ENCODE assay signal across 8 cellular contexts in the genomic region with DNA sequence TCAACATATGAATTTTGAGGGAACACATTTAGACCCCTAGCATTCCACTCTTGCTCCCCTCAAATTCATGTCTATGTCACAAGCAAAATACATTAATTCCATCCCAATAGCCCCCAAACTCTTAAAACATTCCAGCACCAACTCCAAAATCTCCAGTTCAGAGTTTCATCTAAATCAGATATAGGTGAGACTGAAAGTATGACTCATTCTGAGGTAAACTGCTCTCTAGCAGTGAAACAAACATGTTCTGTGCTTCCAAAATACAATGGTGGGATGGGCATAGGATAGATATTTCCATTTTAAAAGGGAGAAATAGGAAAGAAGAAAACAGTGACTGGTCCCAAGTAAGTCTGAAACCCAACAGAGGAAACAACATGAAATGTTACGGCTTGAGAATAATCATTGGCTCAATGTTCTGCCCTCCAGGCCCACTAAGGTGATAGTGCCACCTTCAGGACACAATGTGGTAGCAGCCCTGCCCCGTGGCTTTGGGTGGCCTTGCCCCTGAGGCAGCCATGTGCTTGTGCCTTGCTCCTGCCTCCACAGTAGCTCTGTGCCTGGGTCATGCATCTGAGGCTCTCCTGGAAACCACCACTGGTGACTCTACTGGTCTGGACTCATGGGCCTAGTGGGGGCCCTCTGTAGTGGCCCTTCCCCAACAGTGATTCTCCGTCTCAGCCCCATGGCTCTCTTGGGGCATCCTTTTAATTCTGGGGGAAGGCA. TPM values are rescaled to one million over a fixed set of nuclear protein-coding genes. Genes with fewer than 3 reads are reported as not detected.
DNase-seq lines count a peak whose midpoint lies in the region; ATAC-seq, FAIRE-seq and TF ChIP-seq lines count a peak whose summit lies in the region.

No MANE protein-coding gene starts in this region.

- POLR2A ChIA-PET in K562 (lab: Yijun Ruan, JAX), result interaction anchor here (0.6 kb wide), 2 partner anchors 18 to 263 kb away, joined by 3 read pairs; no protein-coding TSS in a partner anchor

- peaks cover 11% of the 10 kb centered on the region; the same call in 2 of the 3 replicates for H3K36me3 ChIP-seq in K562 (ENCODE audit: control insufficient read depth, insufficient read depth, low read length)

- DNase-seq in AG09319 (ENCODE audit: extremely low read depth, low read depth) (no peak), NCI-H460 (ENCODE audit: extremely low read depth, low read depth) (peak; percentile 38), K562 (ENCODE audit: extremely low read depth in 1 of 4, low spot score in 3 of 4) (peak; percentile 17 to 47 (median 38)), lung microvascular endothelial cell (ENCODE audit: low read depth in 2 of 2) (peak; percentile 25 to 44), A172 (ENCODE audit: low spot score) (no peak), GM03348 (ENCODE audit: low spot score) (no peak)

- in situ Hi-C loops in K562 (cut with MboI), result no loop called here

- H3K4me1 ChIP-seq in K562 (replicated peaks in 1 of 2; ENCODE audit: control insufficient read depth in 2 of 2, insufficient read depth in 2 of 2, low read length in 2 of 2), result no peaks in the 10 kb centered on the region

- ATAC-seq in GM19035 (IDR thresholded peaks at IDR 0.05; ENCODE audit: unreplicated experiment), result peak; percentile 45
- ATAC-seq in K562, result peak; percentile 96
- no peak for ATAC-seq in GM19328 (IDR thresholded peaks at IDR 0.05; ENCODE audit: unreplicated experiment)

- no peak overlapping the region for H3K27ac ChIP-seq in K562 (ENCODE audit: extremely low read depth, low read depth, low read length)

- H3K9ac ChIP-seq in K562 (ENCODE audit: insufficient read depth in 1 of 2, low read depth in 2 of 2, low read length in 2 of 2), result peak overlapping the region in 1 of 2 experiments; percentile 23; a peak in 1 of 4 replicates

- H3K9me3 ChIP-seq in K562 (replicated peaks; ENCODE audit: control insufficient read depth, insufficient read depth, low read depth, low read length), result no peaks in the 10 kb centered on the region

- WGBS in K562 (ENCODE audit: insufficient coverage, low coverage, missing lambda C conversion rate), result 46% methylated on average over 3 of the region's 3 CpGs

- TF ChIP-seq CTCF in AG09319 (IDR thresholded peaks at IDR 0.05; ENCODE audit: low read depth, low read length), result peak; percentile 24
- TF ChIP-seq CTCF in K562 (IDR thresholded peaks at IDR 0.05 in 2 of 3, conservative IDR thresholded peaks at IDR 0.05 in 1 of 3; ENCODE audit: insufficient read depth in 2 of 3, low read depth in 1 of 3, low read length in 3 of 3), result peak; percentile 69 to 71 (median 70)

- no peak for TF ChIP-seq EP300 in K562 (IDR thresholded peaks at IDR 0.05; ENCODE audit: low read length)

- CTCF ChIA-PET in K562 (lab: Yijun Ruan, JAX; ENCODE audit: low intra/inter-chr PET ratio), result no interaction called here

- H2AFZ ChIP-seq in K562 (ENCODE audit: low read depth, low read length), result no peak overlapping the region

- intact Hi-C loops in K562 (cut with micrococcal nuclease), result loop anchor here (5.0 kb wide), 2 partner anchors 59 to 574 kb away; no protein-coding TSS in a partner anchor

- TF ChIP-seq POLR2A in K562 (conservative IDR thresholded peaks at IDR 0.05), result no peak

- H3K4me3 ChIP-seq in K562, result no peak overlapping the region

- peak in 1 of 2 experiments; percentile 63; a peak in 2 of 4 replicates for TF ChIP-seq RAD21 in K562 (CRISPR knock-in tag; conservative IDR thresholded peaks at IDR 0.05 in 1 of 2, IDR thresholded peaks at IDR 0.05 in 1 of 2)

- H3K79me2 ChIP-seq in K562 (ENCODE audit: control insufficient read depth, insufficient read depth, low read length), result no peaks in the 10 kb centered on the region

- H3K9me1 ChIP-seq in K562 (ENCODE audit: control insufficient read depth, insufficient read depth, low read length), result no peaks in the 10 kb centered on the region

- no peak overlapping the region for H3K4me2 ChIP-seq in K562 (ENCODE audit: insufficient read depth, low read length)

- BruUV-seq in K562 (replicated peaks; lab: Mats Ljungman, UMichigan), result no TSS peak

- H4K20me1 ChIP-seq in K562 (replicated peaks; ENCODE audit: control insufficient read depth, insufficient read depth, low read length), result no peaks in the 10 kb centered on the region

- H3K27me3 ChIP-seq in K562 (ENCODE audit: control insufficient read depth in 2 of 2, insufficient read depth in 2 of 2, low read length in 2 of 2), result no peaks in the 10 kb centered on the region

- peak; percentile 61 for FAIRE-seq in K562 (lab: Jason Lieb, UNC)

TF ChIP-seq in K562, 482 proteins besides CTCF, POLR2A, EP300 and RAD21 (continues in another document):
- TF ChIP-seq FOSL1 (tag; conservative IDR thresholded peaks at IDR 0.05) (peak; percentile 55), ZC3H4 (CRISPR knock-in tag; IDR thresholded peaks at IDR 0.05; ENCODE audit: borderline replicate concordance) (no peak), RBM15 (IDR thresholded peaks at IDR 0.05; ENCODE audit: insufficient read depth, low read length) (no peak), ZNF507 (tag; conservative IDR thresholded peaks at IDR 0.05) (no peak), HDAC8 (tag; IDR thresholded peaks at IDR 0.05) (no peak), PRPF4 (IDR thresholded peaks at IDR 0.05; ENCODE audit: insufficient read depth, low read depth, low read length, poor library complexity, severe bottlenecking) (no peak), JUND (IDR thresholded peaks at IDR 0.05; ENCODE audit: borderline replicate concordance, low read depth, low read length) (peak; percentile 44; the same call in 1 of the 2 replicates), JUND (tag; IDR thresholded peaks at IDR 0.05; ENCODE audit: borderline replicate concordance, low read depth, low read length) (0 out of 3 replicates have a peak, but pooled peaks have one; percentile 57)
- TF ChIP-seq, protein P1, sequence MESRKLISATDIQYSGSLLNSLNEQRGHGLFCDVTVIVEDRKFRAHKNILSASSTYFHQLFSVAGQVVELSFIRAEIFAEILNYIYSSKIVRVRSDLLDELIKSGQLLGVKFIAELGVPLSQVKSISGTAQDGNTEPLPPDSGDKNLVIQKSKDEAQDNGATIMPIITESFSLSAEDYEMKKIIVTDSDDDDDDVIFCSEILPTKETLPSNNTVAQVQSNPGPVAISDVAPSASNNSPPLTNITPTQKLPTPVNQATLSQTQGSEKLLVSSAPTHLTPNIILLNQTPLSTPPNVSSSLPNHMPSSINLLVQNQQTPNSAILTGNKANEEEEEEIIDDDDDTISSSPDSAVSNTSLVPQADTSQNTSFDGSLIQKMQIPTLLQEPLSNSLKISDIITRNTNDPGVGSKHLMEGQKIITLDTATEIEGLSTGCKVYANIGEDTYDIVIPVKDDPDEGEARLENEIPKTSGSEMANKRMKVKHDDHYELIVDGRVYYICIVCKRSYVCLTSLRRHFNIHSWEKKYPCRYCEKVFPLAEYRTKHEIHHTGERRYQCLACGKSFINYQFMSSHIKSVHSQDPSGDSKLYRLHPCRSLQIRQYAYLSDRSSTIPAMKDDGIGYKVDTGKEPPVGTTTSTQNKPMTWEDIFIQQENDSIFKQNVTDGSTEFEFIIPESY (CRISPR knock-in tag; IDR thresholded peaks at IDR 0.05), result no peak

RNA-seq across cellular contexts. Expression of a gene that starts 36.4 kb away (rescaled TPM):
- 16.4 and 17.4 TPM in 2 replicates for total RNA-seq in NCI-H460 (2014; rRNA removed; shearing (Covaris generic))
- 26.6 and 30.7 TPM in 2 replicates for polyA plus RNA-seq in NCI-H460 (2014; cell fraction: nucleus; rRNA removed)
- total RNA-seq in K562 (2011; cell fraction: chromatin; rRNA removed; ENCODE audit: low replicate concordance), result 42.1 and 46.0 TPM in 2 replicates
- 27.7 and 28.2 TPM in 2 replicates for total RNA-seq in K562 (2011; cell fraction: nucleolus; rRNA removed)
- 26.2 and 30.0 TPM in 2 replicates for total RNA-seq in K562 (2011; cell fraction: nucleoplasm; rRNA removed)
- total RNA-seq in K562 (2014; rRNA removed) (11.2 and 11.3 TPM in 2 replicates), K562 (2014; rRNA removed; fragmentation: Illumina TruSeq; extraction: Trizol) (14.2 and 14.5 TPM in 2 replicates), K562 (2015; rRNA removed; fragmentation: Illumina TruSeq; extraction: Trizol) (11.1 and 11.2 TPM in 2 replicates), K562 (2021) (9.7 and 11.1 TPM in 2 replicates), lung microvascular endothelial cell (12.6 and 15.3 TPM in 2 replicates)
- polyA plus RNA-seq in K562 (2011; rRNA removed) (21.1 and 22.2 TPM in 2 replicates), K562 (2014; fragmentation: Illumina TruSeq; extraction: Trizol) (15.2 and 16.0 TPM in 2 replicates), K562 (2014; fragmentation: Nextera tagmentation; extraction: Ambion mirVana) (1 to 10 TPM; 3.1 TPM), K562 (2014; rRNA removed) (10.9 and 13.0 TPM in 2 replicates)
- polyA plus RNA-seq in K562 (2011; cell fraction: cytosol; rRNA removed), result 19.0 and 20.1 TPM in 2 replicates
- polyA plus RNA-seq in K562 (2011; cell fraction: nucleus; rRNA removed), result 58.7 and 61.8 TPM in 2 replicates
- 8.4 and 9.4 TPM in 2 replicates for polyA plus RNA-seq in K562 (2012)
- 31.1 and 42.9 TPM in 2 replicates for polyA minus RNA-seq in K562 (2011; rRNA and poly(A)+ RNA removed)
- polyA minus RNA-seq in K562 (2011; cell fraction: cytosol; rRNA and poly(A)+ RNA removed), result 11.0 and 13.6 TPM in 2 replicates
- 10.8 and 11.0 TPM in 2 replicates for polyA minus RNA-seq in K562 (2011; cell fraction: nucleus; rRNA and poly(A)+ RNA removed)
- total RNA-seq in A172 (2014; rRNA removed; shearing (Covaris generic)), result 17.0 and 18.1 TPM in 2 replicates

RNA-seq across cellular contexts. Expression of a gene that starts 58.3 kb away (rescaled TPM):
- 21.4 and 23.6 TPM in 2 replicates for total RNA-seq in NCI-H460 (2014; rRNA removed; shearing (Covaris generic))
- 25.8 and 29.6 TPM in 2 replicates for polyA plus RNA-seq in NCI-H460 (2014; cell fraction: nucleus; rRNA removed)
- 11.6 and 16.6 TPM in 2 replicates for total RNA-seq in K562 (2011; cell fraction: chromatin; rRNA removed; ENCODE audit: low replicate concordance)
- 8.3 and 9.7 TPM in 2 replicates for total RNA-seq in K562 (2011; cell fraction: nucleolus; rRNA removed)
- total RNA-seq in K562 (2011; cell fraction: nucleoplasm; rRNA removed), result 13.4 and 19.4 TPM in 2 replicates
- total RNA-seq in K562 (2014; rRNA removed), result 18.8 and 20.9 TPM in 2 replicates
- 10.3 and 11.8 TPM in 2 replicates for total RNA-seq in K562 (2014; rRNA removed; fragmentation: Illumina TruSeq; extraction: Trizol)
- total RNA-seq in K562 (2015; rRNA removed; fragmentation: Illumina TruSeq; extraction: Trizol), result 16.9 and 17.9 TPM in 2 replicates
- 22.4 and 23.4 TPM in 2 replicates for total RNA-seq in K562 (2021)
- 6.1 and 6.6 TPM in 2 replicates for polyA plus RNA-seq in K562 (2011; rRNA removed)
- 6.7 and 7.1 TPM in 2 replicates for polyA plus RNA-seq in K562 (2011; cell fraction: cytosol; rRNA removed)
- polyA plus RNA-seq in K562 (2011; cell fraction: nucleus; rRNA removed), result 19.7 and 24.3 TPM in 2 replicates
- 13.0 and 13.4 TPM in 2 replicates for polyA plus RNA-seq in K562 (2012)
- 11.0 and 12.7 TPM in 2 replicates for polyA plus RNA-seq in K562 (2014; fragmentation: Illumina TruSeq; extraction: Trizol)
- polyA plus RNA-seq in K562 (2014; fragmentation: Nextera tagmentation; extraction: Ambion mirVana), result 1 to 10 TPM; 3.6 to 4.3 TPM
- polyA plus RNA-seq in K562 (2014; rRNA removed), result 12.1 and 14.1 TPM in 2 replicates
- 4.7 and 6.5 TPM in 2 replicates for polyA minus RNA-seq in K562 (2011; rRNA and poly(A)+ RNA removed)
- 6.4 and 8.6 TPM in 2 replicates for polyA minus RNA-seq in K562 (2011; cell fraction: cytosol; rRNA and poly(A)+ RNA removed)
- polyA minus RNA-seq in K562 (2011; cell fraction: nucleus; rRNA and poly(A)+ RNA removed), result 7.7 and 8.9 TPM in 2 replicates
- total RNA-seq in lung microvascular endothelial cell, result 29.2 and 37.7 TPM in 2 replicates
- 29.8 and 31.7 TPM in 2 replicates for total RNA-seq in A172 (2014; rRNA removed; shearing (Covaris generic))

Comparison
In these comparisons a context has a peak if more than half of its experiments do, and no peak if none do; other contexts are left out.
1. DNase-seq: peak in NCI-H460 (single experiment), K562 (4 of 4) and lung microvascular endothelial cell (2 of 2); none in AG09319 (single experiment), A172 (single experiment) and GM03348 (single experiment).